Comparison of ENCODE assay signal across 8 cellular contexts in genomic region chr11:40306938-40307548, GRCh38.
DNase-seq lines count a peak whose midpoint lies in the region; ATAC-seq lines count a peak whose summit lies in the region.

No MANE protein-coding gene starts in this region.

- DNase-seq in DMS53 treated with DMSO at 0.1 percent for 48 hours (lab: John Stamatoyannopoulos, UW; ENCODE audit: unreplicated experiment) (peak; percentile 19), SW480 (ENCODE audit: low spot score) (peak; percentile 41), iPS-NIHi11 (ENCODE audit: low spot score) (peak; percentile 64), NCI-H226 (no peak), NCI-H526 treated with DMSO at 0.1 percent for 48 hours (lab: John Stamatoyannopoulos, UW) (no peak), GOT3 (lab: John Stamatoyannopoulos, UW) (no peak)
- DNase-seq in Jurkat, Clone E6-1 (ENCODE audit: low read depth, low spot score): peak; percentile 30

- ATAC-seq in GM19467 (IDR thresholded peaks at IDR 0.05; ENCODE audit: unreplicated experiment): peak; percentile 69

- no peak overlapping the region for H3K4me3 ChIP-seq in Jurkat, Clone E6-1 (ENCODE audit: low read length)

Comparison
In these comparisons a context has a peak if more than half of its experiments do, and no peak if none do; other contexts are left out.
1. DNase-seq: peak in DMS53 treated with DMSO at 0.1 percent for 48 hours (single experiment), Jurkat, Clone E6-1 (single experiment), SW480 (single experiment) and iPS-NIHi11 (single experiment); none in NCI-H226 (single experiment), NCI-H526 treated with DMSO at 0.1 percent for 48 hours (single experiment) and GOT3 (single experiment).